ENCODE assay signal across 8 cellular contexts in genomic region chr10:22620140-22620857, GRCh38.
DNase-seq lines count a peak whose midpoint lies in the region; ATAC-seq and TF ChIP-seq lines count a peak whose summit lies in the region.

No MANE protein-coding gene starts in this region.

- no peak for ATAC-seq in HG02852 (IDR thresholded peaks at IDR 0.05; ENCODE audit: unreplicated experiment)
- no peak for ATAC-seq in HG03039 (IDR thresholded peaks at IDR 0.05; ENCODE audit: unreplicated experiment)

- H3K4me2 ChIP-seq in PC-9 (peak overlapping the region; percentile 35; the same call in 1 of the 2 replicates), osteoblast (ENCODE audit: insufficient read depth, low read length) (peak overlapping the region; percentile 35)

- CTCF ChIA-PET in PC-9 (lab: Charles Lee) = interaction anchor here (1.1 kb wide), 1 partner anchor 9 kb away, joined by 3 read pairs; no protein-coding TSS in a partner anchor

- DNase-seq in GM04503 (ENCODE audit: low read depth) = peak; percentile 85
- DNase-seq in PC-9 = peak; percentile 61 to 62
- no peak for DNase-seq in esophagus squamous epithelium (lab: John Stamatoyannopoulos, UW)
- peak; percentile 95 for DNase-seq in osteoblast (ENCODE audit: insufficient read length, low spot score, missing footprints)
- no peak for DNase-seq in stimulated activated CD4-positive, alpha-beta T cell treated with anti-CD3 and anti-CD28 coated beads, Interleukin-4, amount 100 ng/mL, for 4 hours
- no peak for DNase-seq in NOMO-1 treated with DMSO at 0.1 percent for 48 hours (lab: John Stamatoyannopoulos, UW; ENCODE audit: unreplicated experiment)

- H3F3A ChIP-seq in PC-9 (ENCODE audit: insufficient read depth, low read depth) = peaks cover 29% of the 10 kb centered on the region; the same call in 1 of the 2 replicates

- TF ChIP-seq POLR2A in esophagus squamous epithelium (IDR thresholded peaks at IDR 0.05) = no peak

- no peaks in the 10 kb centered on the region for H3K36me3 ChIP-seq in PC-9 (ENCODE audit: low read depth)
- no peaks in the 10 kb centered on the region for H3K36me3 ChIP-seq in esophagus squamous epithelium
- no peaks in the 10 kb centered on the region for H3K36me3 ChIP-seq in osteoblast (ENCODE audit: insufficient read depth, low read length)

- H3K79me2 ChIP-seq in PC-9 (ENCODE audit: low read depth) = peaks cover 36% of the 10 kb centered on the region
- H3K79me2 ChIP-seq in osteoblast (ENCODE audit: insufficient read depth, low read length) = peaks cover 44% of the 10 kb centered on the region

- TF ChIP-seq CTCF in PC-9 (conservative IDR thresholded peaks at IDR 0.05) (no peak), esophagus squamous epithelium (IDR thresholded peaks at IDR 0.05) (no peak), osteoblast (IDR thresholded peaks at IDR 0.05; ENCODE audit: extremely low read depth, low read depth, low read length) (no peak)

- no peak overlapping the region for H3K4me3 ChIP-seq in PC-9
- no peak overlapping the region for H3K4me3 ChIP-seq in esophagus squamous epithelium
- no peak overlapping the region for H3K4me3 ChIP-seq in osteoblast (ENCODE audit: insufficient read depth, low read length)

- POLR2A ChIA-PET in PC-9 (lab: Charles Lee; ENCODE audit: unreplicated experiment) = interaction anchor here (0.6 to 0.7 kb wide), 2 partner anchors 280 to 302 kb away, joined by 4 read pairs; no protein-coding TSS in a partner anchor

- intact Hi-C loops in PC-9 (cut with micrococcal nuclease; ENCODE audit: unreplicated experiment) (no loop called here), esophagus squamous epithelium (cut with DNase I) (no loop called here)

- H3K27ac ChIP-seq in PC-9 (peak overlapping the region; percentile 66), esophagus squamous epithelium (peak overlapping the region in 3 of 4 donors; percentile 42 to 57 (median 53)), osteoblast (ENCODE audit: low read depth, low read length) (peak overlapping the region; percentile 88)

- no peak overlapping the region for H2AFZ ChIP-seq in PC-9
- H2AFZ ChIP-seq in osteoblast (ENCODE audit: low read length) = no peak overlapping the region

- BruUV-seq in PC-9 (replicated peaks; lab: Mats Ljungman, UMichigan) = no TSS peak

- H3K9me3 ChIP-seq in PC-9 (ENCODE audit: insufficient read depth, low read depth) (no peaks in the 10 kb centered on the region), esophagus squamous epithelium (no peaks in the 10 kb centered on the region), osteoblast (ENCODE audit: low read depth, low read length) (no peaks in the 10 kb centered on the region)

- no peaks in the 10 kb centered on the region for H3K9me2 ChIP-seq in PC-9 (ENCODE audit: insufficient read depth)

- H4K20me1 ChIP-seq in PC-9 (ENCODE audit: insufficient read depth) = no peaks in the 10 kb centered on the region
- H4K20me1 ChIP-seq in osteoblast (ENCODE audit: insufficient read depth, low read length) = no peaks in the 10 kb centered on the region

- H3K27me3 ChIP-seq in PC-9 (ENCODE audit: insufficient read depth, low read depth) (no peaks in the 10 kb centered on the region), esophagus squamous epithelium (no peaks in the 10 kb centered on the region), osteoblast (ENCODE audit: insufficient read depth, low read length) (no peaks in the 10 kb centered on the region)

- H3K4me1 ChIP-seq in PC-9 (replicated peaks; ENCODE audit: insufficient read depth) (peaks cover 49% of the 10 kb centered on the region), esophagus squamous epithelium (peaks cover 11 to 86% (median 35%) of the 10 kb centered on the region in 3 donors), osteoblast (ENCODE audit: insufficient read depth, low read length) (peaks cover 64% of the 10 kb centered on the region)

- 14 to 21% methylated on average over 8 of the region's 8 CpGs for WGBS in esophagus squamous epithelium, 2 donors

Comparison
In these comparisons a context has a peak if more than half of its experiments do, and no peak if none do; other contexts are left out.
1. DNase-seq: peak in GM04503 (single experiment), PC-9 (2 of 2) and osteoblast (single experiment); none in esophagus squamous epithelium (single experiment), stimulated activated CD4-positive, alpha-beta T cell treated with anti-CD3 and anti-CD28 coated beads, Interleukin-4, amount 100 ng/mL, for 4 hours (0 of 2) and NOMO-1 treated with DMSO at 0.1 percent for 48 hours (single experiment).
2. Peak in every context shown above with its lines, with median percentiles within 50 percentile points of each other: H3K27ac ChIP-seq.